Comparison of ENCODE assay signal across 25 cellular contexts in the genomic region with DNA sequence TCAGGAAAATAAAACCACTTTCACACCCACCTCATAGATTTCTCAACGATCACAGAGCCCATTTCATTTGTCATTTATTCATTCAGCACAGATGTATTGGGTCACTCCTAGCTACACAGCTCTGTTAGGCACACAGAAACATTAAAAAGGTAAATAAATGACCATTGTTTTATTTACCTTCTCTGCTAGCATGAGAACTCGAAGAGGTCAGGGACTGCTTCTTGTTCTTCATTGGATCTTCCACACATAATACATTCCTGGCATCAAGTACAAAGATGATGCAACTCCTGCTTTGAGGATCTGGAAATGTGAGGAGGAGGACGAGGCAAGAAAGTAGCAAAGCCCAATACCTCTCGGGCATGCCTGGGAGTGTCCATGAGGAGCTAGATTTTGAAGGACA.
A peak's percentile ranks its signal among the peaks of the same experiment; 100 is the strongest.
DNase-seq lines count a peak whose midpoint lies in the region; ATAC-seq, FAIRE-seq and TF ChIP-seq lines count a peak whose summit lies in the region.
"Had no signal": no experiment of that assay in that cellular context is flagged by ENCODE, and none has a peak within 500 bp of the region (broad histone marks: within the 10 kb centered on the region; RNA-seq: fewer than 3 reads in every experiment).

No MANE protein-coding gene starts in this region.

- H2AK5ac ChIP-seq in IMR-90 (ENCODE audit: low read depth, low read length), result no peak overlapping the region

- H3K9ac ChIP-seq in IMR-90 (ENCODE audit: low read depth, low read length), result no peak overlapping the region
- H3K9ac ChIP-seq: BLaER1 had no signal

- H3K27me3 ChIP-seq in IMR-90 (ENCODE audit: control insufficient read depth, insufficient read depth, low read length), result no peaks in the 10 kb centered on the region
- no peaks in the 10 kb centered on the region for H3K27me3 ChIP-seq in right lobe of liver
- H3K27me3 ChIP-seq: BLaER1 had no signal

- in situ Hi-C loops in IMR-90 (cut with MboI; ENCODE audit: low sequenced_read_pairs), result no loop called here

- no peak for TF ChIP-seq CTCF in A549 (IDR thresholded peaks at IDR 0.05)
- TF ChIP-seq CTCF in IMR-90 (conservative IDR thresholded peaks at IDR 0.05; ENCODE audit: low read depth, low read length), result no peak
- no peak for TF ChIP-seq CTCF in epithelial cell of esophagus (IDR thresholded peaks at IDR 0.05; ENCODE audit: insufficient read depth, low read depth, low read length, missing control alignments)
- no peak for TF ChIP-seq CTCF in right lobe of liver (IDR thresholded peaks at IDR 0.05)

- no peak overlapping the region for H4K91ac ChIP-seq in IMR-90 (ENCODE audit: insufficient read depth, low read depth, low read length)

- H3K14ac ChIP-seq in IMR-90 (replicated peaks; ENCODE audit: low read depth, low read length), result no peak overlapping the region

- no peak overlapping the region for H3K4ac ChIP-seq in IMR-90 (ENCODE audit: low read depth, low read length)

- FAIRE-seq in A549 (lab: Jason Lieb, UNC), result no peak
- FAIRE-seq in HTR-8/SVneo (lab: Jason Lieb, UNC), result no peak
- FAIRE-seq: A204.1, GM18507, H54 had no signal

- H3K27ac ChIP-seq in A549 (no peak overlapping the region), IMR-90 (ENCODE audit: insufficient read depth, low read length) (no peak overlapping the region), right lobe of liver (no peak overlapping the region)
- H3K27ac ChIP-seq: BLaER1, HL-60 had no signal

- TF ChIP-seq RAD21 in A549 (conservative IDR thresholded peaks at IDR 0.05 in 1 of 2, IDR thresholded peaks at IDR 0.05 in 1 of 2) (no peak), IMR-90 (IDR thresholded peaks at IDR 0.05; ENCODE audit: low read length) (no peak)

- no peaks in the 10 kb centered on the region for H4K20me1 ChIP-seq in IMR-90 (ENCODE audit: insufficient read depth, low read length)
- H4K20me1 ChIP-seq: BLaER1 had no signal

- no peak overlapping the region for H2BK15ac ChIP-seq in IMR-90 (ENCODE audit: low read depth, low read length)

- no peak overlapping the region for H2BK5ac ChIP-seq in IMR-90 (ENCODE audit: low read depth, low read length, poor library complexity, severe bottlenecking)

- no peak overlapping the region for H3K4me3 ChIP-seq in A549
- H3K4me3 ChIP-seq in IMR-90 (ENCODE audit: insufficient read depth, low read depth, low read length), result no peak overlapping the region
- H3K4me3 ChIP-seq in epithelial cell of esophagus (ENCODE audit: low read length), result no peak overlapping the region
- no peak overlapping the region for H3K4me3 ChIP-seq in right lobe of liver
- H3K4me3 ChIP-seq: BLaER1 had no signal

- intact Hi-C loops in IMR-90 (cut with micrococcal nuclease) (no loop called here), right lobe of liver (cut with DNase I) (no loop called here)

- no peak for TF ChIP-seq EP300 in A549 (IDR thresholded peaks at IDR 0.05)

- CTCF ChIA-PET in A549 (lab: Yijun Ruan, JAX), result no interaction called here
- CTCF ChIA-PET in IMR-90 (lab: Yijun Ruan, JAX), result interaction anchor here (1.0 kb wide), 1 partner anchor 15 kb away, joined by 5 read pairs; no protein-coding TSS in a partner anchor

- H3K36me3 ChIP-seq in IMR-90 (ENCODE audit: control insufficient read depth, insufficient read depth, low read length) (no peaks in the 10 kb centered on the region), right lobe of liver (no peaks in the 10 kb centered on the region)
- H3K36me3 ChIP-seq: BLaER1 had no signal

- no peak overlapping the region for H2AFZ ChIP-seq in IMR-90 (replicated peaks; ENCODE audit: low read length, poor library complexity)

- H3K9me3 ChIP-seq in A549 (no peaks in the 10 kb centered on the region), IMR-90 (ENCODE audit: control insufficient read depth, insufficient read depth, low read length) (no peaks in the 10 kb centered on the region), right lobe of liver (no peaks in the 10 kb centered on the region)
- H3K9me3 ChIP-seq: BLaER1 had no signal

- H3K4me2 ChIP-seq in A549, result peak overlapping the region; percentile 28; the same call in 1 of the 3 replicates
- H3K4me2 ChIP-seq in IMR-90 (ENCODE audit: low read depth, low read length), result no peak overlapping the region
- H3K4me2 ChIP-seq: BLaER1 had no signal

- TF ChIP-seq POLR2A in A549 (IDR thresholded peaks at IDR 0.05; ENCODE audit: low read length) (no peak), IMR-90 (IDR thresholded peaks at IDR 0.05; ENCODE audit: low read depth, low read length) (no peak), right lobe of liver (IDR thresholded peaks at IDR 0.05) (no peak)

- H3K79me1 ChIP-seq in IMR-90 (ENCODE audit: low read depth in 1 of 2, low read length in 2 of 2), result no peaks in the 10 kb centered on the region

- H3K9me1 ChIP-seq in IMR-90 (ENCODE audit: insufficient read depth, low read length), result no peaks in the 10 kb centered on the region

- H4K5ac ChIP-seq in IMR-90 (ENCODE audit: low read depth, low read length), result no peak overlapping the region

- no peak overlapping the region for H2AK9ac ChIP-seq in IMR-90 (replicated peaks; ENCODE audit: low read depth, low read length, poor library complexity)

- H3K4me1 ChIP-seq in A549 (no peaks in the 10 kb centered on the region), IMR-90 (ENCODE audit: control insufficient read depth, insufficient read depth, low read length) (no peaks in the 10 kb centered on the region), right lobe of liver (peaks cover 0 to 10% (median under 1%) of the 10 kb centered on the region in 4 donors)
- H3K4me1 ChIP-seq: BLaER1 had no signal

- no peak overlapping the region for H3K23ac ChIP-seq in IMR-90 (ENCODE audit: low read depth, low read length)

- WGBS in A549 (ENCODE audit: missing lambda C conversion rate), result 3% methylated on average over 4 of the region's 4 CpGs
- WGBS in IMR-90 (ENCODE audit: extremely low coverage in 2 of 2, insufficient read length in 1 of 2), 2 experiments, result no CpG with 5 or more reads among the region's 4 CpGs
- WGBS in right lobe of liver (ENCODE audit: insufficient coverage, low coverage, low lambda C conversion rate, missing lambda C conversion rate), result 34% methylated on average over 4 of the region's 4 CpGs

- ATAC-seq in A549 (no peak), IMR-90 (ENCODE audit: low read depth) (no peak), right lobe of liver (peak; percentile 73 to 93 (median 92)), GM21526 (IDR thresholded peaks at IDR 0.05; ENCODE audit: low FRiP score, unreplicated experiment) (no peak)
- ATAC-seq: SK-N-SH treated with all-trans-retinoic acid at 6 μM for 48 hours had no signal

- no peak overlapping the region for H2BK20ac ChIP-seq in IMR-90 (ENCODE audit: low read depth, low read length)

- H3K18ac ChIP-seq in IMR-90 (ENCODE audit: low read depth, low read length), result no peak overlapping the region

- no peak overlapping the region for H2BK120ac ChIP-seq in IMR-90 (ENCODE audit: low read depth, low read length)

- POLR2A ChIA-PET in A549 (lab: Yijun Ruan, JAX) (no interaction called here), IMR-90 (lab: Charles Lee; ENCODE audit: unreplicated experiment) (no interaction called here)

- dilution Hi-C loops in IMR-90 (cut with HindIII; ENCODE audit: low sequenced_read_pairs, unreplicated experiment), result no loop called here

- H4K8ac ChIP-seq in IMR-90 (ENCODE audit: low read depth in 2 of 2, low read length in 2 of 2), result no peak overlapping the region

- no peak overlapping the region for H3K56ac ChIP-seq in IMR-90 (ENCODE audit: extremely low read depth, insufficient read depth, low read length)

- peak in 1 of 2 experiments; percentile 22 for DNase-seq in A549 (ENCODE audit: low read depth in 1 of 2, low spot score in 1 of 2)
- DNase-seq in IMR-90, result no peak
- peak; percentile 27 for DNase-seq in epithelial cell of esophagus (ENCODE audit: low read depth)
- DNase-seq in right lobe of liver, result no peak
- no peak for DNase-seq in HTR-8/SVneo (ENCODE audit: insufficient read length, low spot score)
- DNase-seq in T-helper 2 cell, result no peak
- no peak for DNase-seq in DMS79 (lab: John Stamatoyannopoulos, UW)
- DNase-seq: CD4-positive, alpha-beta memory T cell; DMS153; Kasumi-1; NCI-H1105 treated with DMSO at 0.1 percent for 48 hours; NCI-H1694; NCI-H2081 treated with DMSO at 0.1 percent for 48 hours; NCI-H2227 treated with DMSO at 0.1 percent for 48 hours; NCI-H524; NCI-H82; RPMI8226; SIG-M5 had no signal

- BruUV-seq in IMR-90 (replicated peaks; lab: Mats Ljungman, UMichigan), result no TSS peak

TF ChIP-seq in A549, 52 proteins besides CTCF, POLR2A, EP300 and RAD21 (continues in another document):
- TF ChIP-seq, protein P1, sequence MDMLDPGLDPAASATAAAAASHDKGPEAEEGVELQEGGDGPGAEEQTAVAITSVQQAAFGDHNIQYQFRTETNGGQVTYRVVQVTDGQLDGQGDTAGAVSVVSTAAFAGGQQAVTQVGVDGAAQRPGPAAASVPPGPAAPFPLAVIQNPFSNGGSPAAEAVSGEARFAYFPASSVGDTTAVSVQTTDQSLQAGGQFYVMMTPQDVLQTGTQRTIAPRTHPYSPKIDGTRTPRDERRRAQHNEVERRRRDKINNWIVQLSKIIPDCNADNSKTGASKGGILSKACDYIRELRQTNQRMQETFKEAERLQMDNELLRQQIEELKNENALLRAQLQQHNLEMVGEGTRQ (IDR thresholded peaks at IDR 0.05), result no peak
- TF ChIP-seq HDAC2 (IDR thresholded peaks at IDR 0.05), result no peak
- TF ChIP-seq GATA3 (IDR thresholded peaks at IDR 0.05; ENCODE audit: borderline replicate concordance), result no peak
- no peak for TF ChIP-seq JUNB (IDR thresholded peaks at IDR 0.05)
- no peak for TF ChIP-seq POLR2AphosphoS2 (conservative IDR thresholded peaks at IDR 0.05; ENCODE audit: low read length)
- TF ChIP-seq TFCP2L1 (CRISPR knock-in tag; IDR thresholded peaks at IDR 0.05), result no peak

TF ChIP-seq in IMR-90, 13 proteins besides CTCF, POLR2A, EP300 and RAD21:
- no peak for TF ChIP-seq RCOR1 (IDR thresholded peaks at IDR 0.05; ENCODE audit: insufficient replicate concordance, low read length)
- peak; percentile 32; the same call in 1 of the 2 replicates for TF ChIP-seq CEBPB (IDR thresholded peaks at IDR 0.05; ENCODE audit: low read depth, low read length)
- TF ChIP-seq MAZ (IDR thresholded peaks at IDR 0.05; ENCODE audit: borderline replicate concordance, low read depth, low read length), result no peak
- no peak for TF ChIP-seq FOS (IDR thresholded peaks at IDR 0.05; ENCODE audit: low read depth, low read length)
- TF ChIP-seq, protein P2, sequence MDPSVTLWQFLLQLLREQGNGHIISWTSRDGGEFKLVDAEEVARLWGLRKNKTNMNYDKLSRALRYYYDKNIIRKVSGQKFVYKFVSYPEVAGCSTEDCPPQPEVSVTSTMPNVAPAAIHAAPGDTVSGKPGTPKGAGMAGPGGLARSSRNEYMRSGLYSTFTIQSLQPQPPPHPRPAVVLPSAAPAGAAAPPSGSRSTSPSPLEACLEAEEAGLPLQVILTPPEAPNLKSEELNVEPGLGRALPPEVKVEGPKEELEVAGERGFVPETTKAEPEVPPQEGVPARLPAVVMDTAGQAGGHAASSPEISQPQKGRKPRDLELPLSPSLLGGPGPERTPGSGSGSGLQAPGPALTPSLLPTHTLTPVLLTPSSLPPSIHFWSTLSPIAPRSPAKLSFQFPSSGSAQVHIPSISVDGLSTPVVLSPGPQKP (IDR thresholded peaks at IDR 0.05; ENCODE audit: borderline replicate concordance, low read depth, low read length), result no peak
- TF ChIP-seq SMC3 (IDR thresholded peaks at IDR 0.05; ENCODE audit: low read depth, low read length), result no peak
- no peak for TF ChIP-seq RFX5 (IDR thresholded peaks at IDR 0.05; ENCODE audit: low read depth, low read length)
- TF ChIP-seq NFE2L2 (IDR thresholded peaks at IDR 0.05; ENCODE audit: low read depth, low read length), result no peak

Comparison
In these comparisons a context has a peak if more than half of its experiments do, and no peak if none do; other contexts are left out.
1. ATAC-seq: peak in right lobe of liver (4 of 4); none in A549 (0 of 2), IMR-90 (single experiment) and GM21526 (single experiment).